Comparison of ENCODE assay signal across 1 cellular context in genomic region chr11:122126024-122126678, GRCh38.
TF ChIP-seq lines count a peak whose summit lies in the region.

No MANE protein-coding gene starts in this region.

TF ChIP-seq in endothelial cell of umbilical vein, 7 proteins besides CTCF, POLR2A, EP300 and RAD21 (continued from another document):
- peak; percentile 16 for TF ChIP-seq POLR2AphosphoS5 (IDR thresholded peaks at IDR 0.05; ENCODE audit: insufficient read depth, low read depth, low read length)
